3 cellular contexts compared by ENCODE assay signal in genomic region chr18:26619350-26619749, GRCh38.
"Had no signal": no experiment of that assay in that cellular context is flagged by ENCODE, and none has a peak within 500 bp of the region (broad histone marks: within the 10 kb centered on the region; RNA-seq: fewer than 3 reads in every experiment).

No MANE protein-coding gene starts in this region.

- H3K4me3 ChIP-seq: GM12878 had no signal

- ATAC-seq: GM12878 had no signal

- DNase-seq: GDM1, GF-D8 had no signal
